22 cellular contexts compared by ENCODE assay signal in genomic region chr11:57150454-57150917, GRCh38. TPM values are rescaled to one million over a fixed set of nuclear protein-coding genes. Genes with fewer than 3 reads are reported as not detected.
DNase-seq lines count a peak whose midpoint lies in the region; ATAC-seq and TF ChIP-seq lines count a peak whose summit lies in the region.
"Had no signal": no experiment of that assay in that cellular context is flagged by ENCODE, and none has a peak within 500 bp of the region (broad histone marks: within the 10 kb centered on the region; RNA-seq: fewer than 3 reads in every experiment).

No MANE protein-coding gene starts in this region.

- H3K4me3 ChIP-seq in brain microvascular endothelial cell (ENCODE audit: low read depth, low read length) = no peak overlapping the region
- no peak overlapping the region for H3K4me3 ChIP-seq in colonic mucosa
- H3K4me3 ChIP-seq: GM12878, prostate gland, thoracic aorta had no signal

- H3K27me3 ChIP-seq in brain microvascular endothelial cell (replicated peaks) (no peaks in the 10 kb centered on the region), colonic mucosa (no peaks in the 10 kb centered on the region)

- no peak overlapping the region for H3K9ac ChIP-seq in colonic mucosa (ENCODE audit: low read depth in 2 of 2, low read length in 2 of 2)

- H3K27ac ChIP-seq in brain microvascular endothelial cell (no peak overlapping the region), colonic mucosa (no peak overlapping the region)
- H3K27ac ChIP-seq: prostate gland, thoracic aorta had no signal

- no peaks in the 10 kb centered on the region for H3K4me1 ChIP-seq in colonic mucosa
- H3K4me1 ChIP-seq: prostate gland had no signal

- no peak for ATAC-seq in esophagus mucosa
- ATAC-seq: GM12878, left colon had no signal

- H3K9me3 ChIP-seq in colonic mucosa = no peaks in the 10 kb centered on the region
- H3K9me3 ChIP-seq: prostate gland, thoracic aorta had no signal

- no peaks in the 10 kb centered on the region for H3K36me3 ChIP-seq in brain microvascular endothelial cell (replicated peaks)
- H3K36me3 ChIP-seq in colonic mucosa = no peaks in the 10 kb centered on the region
- H3K36me3 ChIP-seq: prostate gland, thoracic aorta had no signal

- TF ChIP-seq CTCF in brain microvascular endothelial cell (IDR thresholded peaks at IDR 0.05; ENCODE audit: low read depth, low read length, missing control alignments) (no peak), colonic mucosa (IDR thresholded peaks at IDR 0.05) (no peak)

- in situ Hi-C loops in brain microvascular endothelial cell (cut with HindIII; ENCODE audit: low pct_ligation_motif_present, low sequenced_read_pairs) = no loop called here

- intact Hi-C loops in head of caudate nucleus (cut with DNase I) = no loop called here
- intact Hi-C loops in colonic mucosa (cut with DNase I) = no loop called here

- DNase-seq in EL = peak; percentile 2
- peak; percentile 62 for DNase-seq in brain microvascular endothelial cell
- peak; percentile 36 for DNase-seq in myocyte (ENCODE audit: low read depth)
- DNase-seq in head of caudate nucleus = no peak
- DNase-seq in colonic mucosa = no peak
- DNase-seq in activated T-cell treated with anti-CD3 and anti-CD28 coated beads, Interleukin-2, amount 50 U/mL, for 48 hours = no peak
- DNase-seq: activated CD4-positive, alpha-beta T cell treated with anti-CD3 and anti-CD28 coated beads, Interleukin-2, amount 50 U/mL, for 1 hour; activated CD8-positive, alpha-beta memory T cell treated with anti-CD3 and anti-CD28 coated beads, Interleukin-2, amount 50 U/mL, for 4 hours; CD4-positive, alpha-beta T cell; central memory CD4-positive, alpha-beta T cell; H9; left colon; SHP77 treated with DMSO at 0.1 percent for 48 hours; stimulated activated CD4-positive, alpha-beta T cell treated with anti-CD3 and anti-CD28 coated beads, Interleukin-2, amount 100 ng/mL, for 24 hours; stimulated activated naive B cell treated with anti-CD40 and anti-IgM and Interleukin-4, amounts not matched to agents 10 μg/mL and 1 μg/mL and 100 μg/mL, for 72 hours; T-helper 1 cell had no signal

TF ChIP-seq in PFSK-1, 5 proteins besides CTCF, POLR2A, EP300 and RAD21:
- no peak for TF ChIP-seq POLR2AphosphoS5 (IDR thresholded peaks at IDR 0.05; ENCODE audit: low read depth, low read length)
- TF ChIP-seq REST (IDR thresholded peaks at IDR 0.05; ENCODE audit: insufficient read depth in 1 of 2, low read depth in 2 of 2, low read length in 2 of 2) = peak; percentile 81 to 93

RNA-seq across cellular contexts. Expression of gene LRRC55, which starts 31.3 kb away (rescaled TPM):
- polyA plus RNA-seq in PFSK-1 (2012; ENCODE audit: insufficient read length, low read depth) = not detected
- total RNA-seq in myocyte (not detected in 2 replicates), esophagus mucosa (0.08 TPM), colonic mucosa (under 1 TPM; 0.10 to 0.27 TPM)
- polyA plus RNA-seq in myocyte (2012) = not detected
- total RNA-seq: CD4-positive, alpha-beta T cell; epithelial cell of proximal tubule; GM12878; thoracic aorta had no signal

Comparison
In these comparisons a context has a peak if more than half of its experiments do, and no peak if none do; other contexts are left out.
1. DNase-seq: peak in EL (single experiment), brain microvascular endothelial cell (single experiment) and myocyte (single experiment); none in head of caudate nucleus (0 of 42), colonic mucosa (single experiment) and activated T-cell treated with anti-CD3 and anti-CD28 coated beads, Interleukin-2, amount 50 U/mL, for 48 hours (0 of 2).